10 cellular contexts compared by ENCODE assay signal in the genomic region with DNA sequence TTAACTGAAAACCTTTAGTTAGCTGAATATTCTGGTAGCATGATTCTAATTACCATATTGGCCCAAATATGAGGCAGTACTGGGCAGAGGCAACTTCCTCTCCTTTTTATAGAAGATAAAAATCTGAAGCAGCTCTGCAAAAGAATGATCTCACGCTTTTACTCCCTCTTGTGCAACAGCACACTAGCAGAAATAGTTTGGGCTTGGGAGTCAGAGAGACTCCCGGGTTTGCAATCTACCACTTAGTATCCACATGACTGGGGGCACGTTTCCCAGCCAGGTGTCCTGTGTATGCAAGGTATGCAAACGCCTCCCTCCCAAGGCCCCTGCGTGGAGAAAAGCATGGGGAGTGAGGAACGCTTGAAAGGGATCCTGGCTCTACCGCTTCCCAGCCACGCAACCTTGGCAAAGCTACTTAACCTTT. TPM values are rescaled to one million over a fixed set of nuclear protein-coding genes. Genes with fewer than 3 reads are reported as not detected.
A peak's percentile ranks its signal among the peaks of the same experiment; 100 is the strongest.
DNase-seq lines count a peak whose midpoint lies in the region; ATAC-seq and TF ChIP-seq lines count a peak whose summit lies in the region.
"Had no signal": no experiment of that assay in that cellular context is flagged by ENCODE, and none has a peak within 500 bp of the region (broad histone marks: within the 10 kb centered on the region; RNA-seq: fewer than 3 reads in every experiment).

No MANE protein-coding gene starts in this region.

- H3K27ac Mint-ChIP-seq in HFFc6 (peak overlapping the region; percentile 33; the same call in 1 of the 2 replicates), Caco-2 (ENCODE audit: unreplicated experiment) (no peak overlapping the region)

- H3K4me3 Mint-ChIP-seq in HFFc6, result no peak overlapping the region; the same call in 1 of the 2 replicates
- no peak overlapping the region for H3K4me3 Mint-ChIP-seq in Caco-2 (ENCODE audit: unreplicated experiment)

- peaks cover 30% of the 10 kb centered on the region for H3K4me1 Mint-ChIP-seq in HFFc6 (ENCODE audit: low read depth)
- H3K4me1 Mint-ChIP-seq in Caco-2 (ENCODE audit: low read depth, unreplicated experiment), result no peaks in the 10 kb centered on the region

- DNase-seq in HFFc6 (peak; percentile 74), amniotic epithelial cell (ENCODE audit: low read depth) (peak; percentile 89), left ventricle myocardium inferior (no peak), superior temporal gyrus (ENCODE audit: extremely low spot score) (peak; percentile 42), Caco-2 (no peak), NCI-H1417 (lab: John Stamatoyannopoulos, UW) (no peak)
- no peak for DNase-seq in stimulated activated naive CD4-positive, alpha-beta T cell (lab: John Stamatoyannopoulos, UW)
- DNase-seq: cerebellar nuclear complex, NCI-H1105 had no signal

- peaks cover 7% of the 10 kb centered on the region; the same call in 1 of the 2 replicates for H3K36me3 Mint-ChIP-seq in HFFc6 (ENCODE audit: low read depth)
- no peaks in the 10 kb centered on the region for H3K36me3 Mint-ChIP-seq in Caco-2 (ENCODE audit: insufficient read depth, unreplicated experiment)

- H3K36me3 ChIP-seq in left ventricle myocardium inferior (peaks cover 58% of the 10 kb centered on the region), Caco-2 (ENCODE audit: control insufficient read depth, insufficient read depth, low read length) (no peaks in the 10 kb centered on the region)

- H3K27me3 Mint-ChIP-seq in HFFc6 (ENCODE audit: insufficient read depth), result no peaks in the 10 kb centered on the region
- H3K27me3 Mint-ChIP-seq in Caco-2 (ENCODE audit: insufficient read depth, unreplicated experiment), result no peaks in the 10 kb centered on the region

- no peak for TF ChIP-seq CTCF in HFFc6 (IDR thresholded peaks at IDR 0.05)
- no peak for TF ChIP-seq CTCF in left ventricle myocardium inferior (IDR thresholded peaks at IDR 0.05; ENCODE audit: borderline replicate concordance)
- no peak for TF ChIP-seq CTCF in Caco-2 (IDR thresholded peaks at IDR 0.05; ENCODE audit: insufficient read depth in 1 of 2, low read depth in 1 of 2, low read length in 1 of 2, severe bottlenecking in 1 of 2, unreplicated experiment in 1 of 2)

- CTCF ChIA-PET in Caco-2 (lab: Charles Lee), result no interaction called here

- ATAC-seq in HG02885 (IDR thresholded peaks at IDR 0.05; ENCODE audit: poor library complexity, unreplicated experiment), result no peak

- peaks cover 12% of the 10 kb centered on the region for H3K4me1 ChIP-seq in left ventricle myocardium inferior
- no peaks in the 10 kb centered on the region for H3K4me1 ChIP-seq in Caco-2

- no peaks in the 10 kb centered on the region for H3K9me3 ChIP-seq in left ventricle myocardium inferior (replicated peaks)
- H3K9me3 ChIP-seq in Caco-2, result no peaks in the 10 kb centered on the region

- POLR2A ChIA-PET in Caco-2 (lab: Charles Lee), result no interaction called here

- H3K9me3 Mint-ChIP-seq in HFFc6 (no peaks in the 10 kb centered on the region), Caco-2 (ENCODE audit: unreplicated experiment) (no peaks in the 10 kb centered on the region)

- H3K4me3 ChIP-seq in left ventricle myocardium inferior (no peak overlapping the region), Caco-2 (ENCODE audit: low read depth, low read length) (no peak overlapping the region)

- H3K27me3 ChIP-seq in left ventricle myocardium inferior (ENCODE audit: low read depth), result no peaks in the 10 kb centered on the region
- H3K27me3 ChIP-seq in Caco-2 (replicated peaks; ENCODE audit: control insufficient read depth, insufficient read depth, low read length), result no peaks in the 10 kb centered on the region

- peak overlapping the region; percentile 55 for H3K27ac ChIP-seq in left ventricle myocardium inferior (replicated peaks)

- intact Hi-C loops in left ventricle myocardium inferior (cut with micrococcal nuclease), result no loop called here
- intact Hi-C loops in Caco-2 (cut with micrococcal nuclease; ENCODE audit: unreplicated experiment), result no loop called here

- no TSS peak for BruUV-seq in Caco-2 (replicated peaks; lab: Mats Ljungman, UMichigan)

RNA-seq across cellular contexts. Expression of a gene that starts 47.2 kb away (rescaled TPM):
- total RNA-seq in HFFc6 (2021; fragmentation: NEBNext Ultra II Directional; extraction: Animal tissue kit (Norgen Biotek cat#: 25700)), result 100 to 1,000 TPM; 104 to 122 (median 118) TPM
- 113 TPM for total RNA-seq in left ventricle myocardium inferior
- 156 and 159 TPM in 2 replicates for total RNA-seq in Caco-2 (2022)

Comparison
In these comparisons a context has a peak if more than half of its experiments do, and no peak if none do; other contexts are left out.
1. DNase-seq: peak in HFFc6 (single experiment), amniotic epithelial cell (single experiment) and superior temporal gyrus (single experiment); none in left ventricle myocardium inferior (single experiment), Caco-2 (0 of 2), stimulated activated naive CD4-positive, alpha-beta T cell (0 of 6) and NCI-H1417 (0 of 3).